8 cellular contexts compared by ENCODE assay signal in the genomic region with DNA sequence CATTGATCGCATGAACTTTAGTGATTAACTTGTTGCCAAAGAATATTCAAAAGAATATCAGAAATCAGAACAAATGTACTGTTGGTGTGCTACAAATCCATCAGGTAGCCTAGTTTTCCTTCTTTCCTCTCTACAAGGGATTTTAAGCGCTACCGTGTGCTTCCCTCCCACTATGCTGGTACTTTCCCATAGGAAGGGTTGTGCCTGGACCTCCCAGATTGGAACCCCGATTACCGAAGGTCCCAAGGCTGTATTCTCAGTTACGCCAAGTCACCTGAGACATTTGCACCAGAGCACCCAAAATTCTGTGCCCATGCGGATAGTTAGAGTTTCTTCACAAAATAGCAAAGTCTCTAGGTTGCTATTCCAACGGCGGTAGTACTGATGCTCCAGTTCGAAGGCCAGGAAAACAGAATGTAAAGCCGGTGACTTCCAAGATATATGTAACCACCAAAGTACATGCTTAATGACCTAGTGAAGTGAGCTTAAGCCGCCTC. TPM values are rescaled to one million over a fixed set of nuclear protein-coding genes. Genes with fewer than 3 reads are reported as not detected.
A peak's percentile ranks its signal among the peaks of the same experiment; 100 is the strongest.
DNase-seq lines count a peak whose midpoint lies in the region; ATAC-seq and TF ChIP-seq lines count a peak whose summit lies in the region.

No MANE protein-coding gene starts in this region.

- H3K27me3 ChIP-seq in DND-41 (ENCODE audit: insufficient read depth, low read length, poor library complexity) = no peaks in the 10 kb centered on the region

- peaks cover 14% of the 10 kb centered on the region for H3K36me3 ChIP-seq in DND-41 (ENCODE audit: insufficient read depth, low read length)

- H3K4me2 ChIP-seq in DND-41 (ENCODE audit: insufficient read depth, low read length) = peak overlapping the region; percentile 63

- POLR2A ChIA-PET in activated CD4-positive, alpha-beta memory T cell treated with anti-CD3 and anti-CD28 coated beads, Interleukin-2, amount 10 ng/mL, durations not matched to agents 7 days and 5 days (lab: Charles Lee) = interaction anchor here (0.7 to 3.6 kb wide), 24 partner anchors 9 to 975 kb away, joined by 3 to 70 read pairs (median 6); a partner anchor contains a TSS

- H3K9ac ChIP-seq in DND-41 (ENCODE audit: low read depth, low read length) = peak overlapping the region; percentile 85

- peak overlapping the region; percentile 78 for H2AFZ ChIP-seq in DND-41 (ENCODE audit: low read depth, low read length)

- H3K36me3 Mint-ChIP-seq in activated CD4-positive, alpha-beta memory T cell treated with anti-CD3 and anti-CD28 coated beads, Interleukin-2, amount 10 ng/mL, durations not matched to agents 7 days and 5 days (ENCODE audit: low read depth) = peaks cover 13% of the 10 kb centered on the region

- DNase-seq in DND-41 (no peak), NK-92 (lab: John Stamatoyannopoulos, UW; ENCODE audit: unreplicated experiment) (no peak), CD1c-positive myeloid dendritic cell (ENCODE audit: extremely low spot score) (no peak)
- no peak for DNase-seq in activated CD4-positive, alpha-beta memory T cell treated with anti-CD3 and anti-CD28 coated beads, Interleukin-2, amount 10 ng/mL, durations not matched to agents 7 days and 5 days
- DNase-seq in stimulated activated naive CD8-positive, alpha-beta T cell treated with anti-CD3 and anti-CD28 coated beads, Interleukin-15, Interleukin-2, amounts not matched to agents 100 U/mL and 50 U/mL, for 24 hours = peak; percentile 5

- peaks cover 33% of the 10 kb centered on the region for H3K4me1 Mint-ChIP-seq in activated CD4-positive, alpha-beta memory T cell treated with anti-CD3 and anti-CD28 coated beads, Interleukin-2, amount 10 ng/mL, durations not matched to agents 7 days and 5 days

- H3K4me3 ChIP-seq in DND-41 (ENCODE audit: low read depth in 1 of 2, low read length in 2 of 2) (peak overlapping the region; percentile 52 to 72), iPS-11a (ENCODE audit: low read depth, low read length) (peak overlapping the region; percentile 87)

- peaks cover 2% of the 10 kb centered on the region for H3K27me3 Mint-ChIP-seq in activated CD4-positive, alpha-beta memory T cell treated with anti-CD3 and anti-CD28 coated beads, Interleukin-2, amount 10 ng/mL, durations not matched to agents 7 days and 5 days

- peak overlapping the region; percentile 59 for H3K27ac ChIP-seq in DND-41 (ENCODE audit: low read length)

- peaks cover 9% of the 10 kb centered on the region for H4K20me1 ChIP-seq in DND-41 (ENCODE audit: insufficient read depth, low read length)

- no peaks in the 10 kb centered on the region for H3K9me3 ChIP-seq in DND-41 (ENCODE audit: insufficient read depth, low read length, severe bottlenecking)

- no peaks in the 10 kb centered on the region for H3K9me3 Mint-ChIP-seq in activated CD4-positive, alpha-beta memory T cell treated with anti-CD3 and anti-CD28 coated beads, Interleukin-2, amount 10 ng/mL, durations not matched to agents 7 days and 5 days

- peak overlapping the region; percentile 84 for H3K27ac Mint-ChIP-seq in activated CD4-positive, alpha-beta memory T cell treated with anti-CD3 and anti-CD28 coated beads, Interleukin-2, amount 10 ng/mL, durations not matched to agents 7 days and 5 days

- peak; percentile 0; the same call in 1 of the 3 replicates for ATAC-seq in DND-41 (ENCODE audit: insufficient read depth, low read depth)
- peak; percentile 11 for ATAC-seq in HG02759 (IDR thresholded peaks at IDR 0.05; ENCODE audit: unreplicated experiment)
- ATAC-seq in stimulated activated naive CD8-positive, alpha-beta T cell treated with anti-CD3 and anti-CD28 coated beads, Interleukin-15, Interleukin-2, amounts not matched to agents 100 U/mL and 50 U/mL, for 24 hours = no peak
- no peak for ATAC-seq in GM19328 (IDR thresholded peaks at IDR 0.05; ENCODE audit: unreplicated experiment)

- CTCF ChIA-PET in activated CD4-positive, alpha-beta memory T cell treated with anti-CD3 and anti-CD28 coated beads, Interleukin-2, amount 10 ng/mL, durations not matched to agents 7 days and 5 days (lab: Charles Lee) = interaction anchor here (0.6 to 7.2 kb wide), 16 partner anchors 10 to 673 kb away, joined by 3 to 60 read pairs (median 5); no protein-coding TSS in a partner anchor

- H3K79me2 ChIP-seq in DND-41 (ENCODE audit: insufficient read depth, low read length) = peaks cover 38% of the 10 kb centered on the region

- TF ChIP-seq CTCF in DND-41 (IDR thresholded peaks at IDR 0.05; ENCODE audit: borderline replicate concordance, extremely low read depth, low read length, poor library complexity, severe bottlenecking) = no peak

- peak overlapping the region; percentile 97 for H3K4me3 Mint-ChIP-seq in activated CD4-positive, alpha-beta memory T cell treated with anti-CD3 and anti-CD28 coated beads, Interleukin-2, amount 10 ng/mL, durations not matched to agents 7 days and 5 days

- H3K4me1 ChIP-seq in DND-41 (ENCODE audit: insufficient read depth, low read length) = peaks cover 31% of the 10 kb centered on the region

RNA-seq across cellular contexts. Expression of a gene that starts 23.4 kb away (rescaled TPM):
- 1 to 10 TPM; 1.9 to 2.2 TPM for total RNA-seq in activated CD4-positive, alpha-beta memory T cell treated with anti-CD3 and anti-CD28 coated beads, Interleukin-2, amount 10 ng/mL, durations not matched to agents 7 days and 5 days

Comparison
In these comparisons a context has a peak if more than half of its experiments do, and no peak if none do; other contexts are left out.
1. ATAC-seq: peak in DND-41 (single experiment) and HG02759 (single experiment); none in stimulated activated naive CD8-positive, alpha-beta T cell treated with anti-CD3 and anti-CD28 coated beads, Interleukin-15, Interleukin-2, amounts not matched to agents 100 U/mL and 50 U/mL, for 24 hours (single experiment) and GM19328 (single experiment).